14 cellular contexts compared by ENCODE assay signal in the genomic region with DNA sequence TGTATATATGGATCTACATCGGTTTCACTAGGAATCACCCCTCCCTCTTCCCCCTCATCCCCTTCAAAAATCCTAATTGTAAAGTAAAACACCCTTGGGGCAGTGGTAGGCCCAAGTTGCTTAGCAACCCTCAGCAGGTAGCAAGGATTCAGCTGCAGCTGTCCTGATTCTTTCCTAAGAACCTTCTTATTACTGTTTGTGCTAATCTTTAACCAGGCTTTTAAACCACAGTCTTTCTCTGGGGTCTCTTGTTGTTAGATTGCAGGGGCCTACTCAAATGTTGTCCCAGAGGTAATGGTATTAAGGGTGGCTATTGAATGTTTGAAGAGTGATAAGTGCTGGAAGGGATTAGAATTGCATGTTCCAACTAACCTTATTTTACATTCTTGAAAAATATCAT. TPM values are rescaled to one million over a fixed set of nuclear protein-coding genes. Genes with fewer than 3 reads are reported as not detected.
A peak's percentile ranks its signal among the peaks of the same experiment; 100 is the strongest.
DNase-seq lines count a peak whose midpoint lies in the region; ATAC-seq and TF ChIP-seq lines count a peak whose summit lies in the region.
"Had no signal": no experiment of that assay in that cellular context is flagged by ENCODE, and none has a peak within 500 bp of the region (broad histone marks: within the 10 kb centered on the region; RNA-seq: fewer than 3 reads in every experiment).

No MANE protein-coding gene starts in this region.

- H3K79me2 ChIP-seq in OCI-LY7 (ENCODE audit: insufficient read depth, low read depth, low read length) = no peaks in the 10 kb centered on the region

- no peaks in the 10 kb centered on the region for H3K36me3 ChIP-seq in OCI-LY7 (ENCODE audit: insufficient read depth, low read length)
- H3K36me3 ChIP-seq: adrenal gland, left ventricle myocardium inferior, sigmoid colon had no signal

- H2AFZ ChIP-seq in OCI-LY7 (ENCODE audit: low read length) = no peak overlapping the region

- no peak overlapping the region for H3K4me3 ChIP-seq in OCI-LY7 (ENCODE audit: low read depth, low read length, poor library complexity, severe bottlenecking)
- H3K4me3 ChIP-seq: adrenal gland, left ventricle myocardium inferior, sigmoid colon had no signal

- CTCF ChIA-PET in OCI-LY7 (lab: Charles Lee; ENCODE audit: unreplicated experiment) = no interaction called here

- DNase-seq in NCI-H2196 (lab: John Stamatoyannopoulos, UW; ENCODE audit: unreplicated experiment) (peak; percentile 24), NCI-H2196 treated with DMSO at 0.1 percent for 48 hours (lab: John Stamatoyannopoulos, UW; ENCODE audit: unreplicated experiment) (no peak), NCI-H774 (lab: John Stamatoyannopoulos, UW) (peak; percentile 15), iPS DF 4.7 (ENCODE audit: extremely low read depth, low spot score) (peak; percentile 22), OCI-LY7 (ENCODE audit: low spot score) (no peak)
- DNase-seq: activated CD8-positive, alpha-beta T cell treated with anti-CD3 and anti-CD28 coated beads for 36 hours; adrenal gland; left ventricle myocardium inferior; NCI-H446 treated with DMSO at 0.1 percent for 48 hours; sigmoid colon; SW 1271 had no signal

- POLR2A ChIA-PET in OCI-LY7 (lab: Charles Lee) = interaction anchor here (0.7 kb wide), 1 partner anchor 31 kb away, joined by 3 read pairs; no protein-coding TSS in a partner anchor

- no peak overlapping the region for H3K4me2 ChIP-seq in OCI-LY7 (ENCODE audit: low read length)

- no peak for TF ChIP-seq CTCF in OCI-LY7 (conservative IDR thresholded peaks at IDR 0.05; ENCODE audit: low read length)

- no peak for ATAC-seq in GM21447 (IDR thresholded peaks at IDR 0.05; ENCODE audit: unreplicated experiment)
- no peak for ATAC-seq in HG03442 (IDR thresholded peaks at IDR 0.05; ENCODE audit: unreplicated experiment)
- no peak for ATAC-seq in GM18511 (IDR thresholded peaks at IDR 0.05; ENCODE audit: unreplicated experiment)
- ATAC-seq: activated CD8-positive, alpha-beta T cell treated with anti-CD3 and anti-CD28 coated beads for 36 hours had no signal

- intact Hi-C loops in OCI-LY7 (cut with micrococcal nuclease; ENCODE audit: unreplicated experiment) = no loop called here

- H3K27ac ChIP-seq in OCI-LY7 (ENCODE audit: low read depth, low read length, poor library complexity, severe bottlenecking) = no peak overlapping the region
- H3K27ac ChIP-seq: left ventricle myocardium inferior, sigmoid colon had no signal

- no peaks in the 10 kb centered on the region for H4K20me1 ChIP-seq in OCI-LY7 (ENCODE audit: insufficient read depth, low read length)

- no peaks in the 10 kb centered on the region for H3K4me1 ChIP-seq in OCI-LY7 (ENCODE audit: insufficient read depth, low read length, poor library complexity, severe bottlenecking)

- no peaks in the 10 kb centered on the region for H3K9me3 ChIP-seq in OCI-LY7 (ENCODE audit: low read length)
- H3K9me3 ChIP-seq: adrenal gland, left ventricle myocardium inferior, sigmoid colon had no signal

- H3K9me2 ChIP-seq in OCI-LY7 (ENCODE audit: insufficient read depth, low read length) = no peaks in the 10 kb centered on the region

- BruUV-seq in OCI-LY7 (replicated peaks; lab: Mats Ljungman, UMichigan) = no TSS peak

RNA-seq across cellular contexts. Expression of a gene that starts 46.4 kb away (rescaled TPM):
- not detected in 2 replicates for total RNA-seq in OCI-LY7 (2014; rRNA removed; shearing (Covaris generic))
- total RNA-seq in OCI-LY7 (2022) = not detected in 2 replicates
- total RNA-seq: adrenal gland, left ventricle myocardium inferior, sigmoid colon had no signal

Comparison
In these comparisons a context has a peak if more than half of its experiments do, and no peak if none do; other contexts are left out.
1. DNase-seq: peak in NCI-H2196 (single experiment), NCI-H774 (single experiment) and iPS DF 4.7 (single experiment); none in NCI-H2196 treated with DMSO at 0.1 percent for 48 hours (single experiment) and OCI-LY7 (single experiment).